Comparison of ENCODE assay signal across 8 cellular contexts in genomic region chr1:74732960-74733615, GRCh38. TPM values are rescaled to one million over a fixed set of nuclear protein-coding genes. Genes with fewer than 3 reads are reported as not detected.
DNase-seq lines count a peak whose midpoint lies in the region; ATAC-seq and TF ChIP-seq lines count a peak whose summit lies in the region.

Gene CRYZ, minus strand, starts transcription at chr1:74733050. Its CDS starts 8,229 bp downstream, at chr1:74724821.
Gene TYW3, plus strand, starts transcription at chr1:74733152. Its CDS starts 93 bp downstream, at chr1:74733245.

- DNase-seq in AG04449 (ENCODE audit: low read depth, low spot score) (peak; percentile 69), NCI-H226 (peak; percentile 92), WTC11 (ENCODE audit: low spot score) (peak; percentile 84), cardiac fibroblast (ENCODE audit: low read depth in 2 of 2) (peak; percentile 95 to 96), iris pigment epithelial cell (ENCODE audit: low read depth) (peak; percentile 94)
- peak; percentile 77 for DNase-seq in stimulated activated CD4-positive, alpha-beta T cell treated with anti-CD3 and anti-CD28 coated beads, Interleukin-12 subunit alpha, Interleukin-12 subunit beta, amount 100 ng/mL, for 4 hours

- peak within 1 kb of the TSS; percentile 92 for H3K4me3 Mint-ChIP-seq in WTC11

- H3K4me3 ChIP-seq in AG04449 (ENCODE audit: low read depth, low read length) (peak within 1 kb of the TSS; percentile 100), cardiac fibroblast (replicated peaks in 1 of 2; ENCODE audit: low read depth in 2 of 2, low read length in 2 of 2) (peak within 1 kb of the TSS; percentile 68 to 75)

- CTCF ChIA-PET in AG04449 (lab: Yijun Ruan, JAX) (interaction anchor here (0.6 to 2.6 kb wide), 18 partner anchors 10 to 505 kb away, joined by 3 to 19 read pairs (median 6); no protein-coding TSS in a partner anchor), WTC11 (lab: Charles Lee) (interaction anchor here (0.6 to 2.5 kb wide), 13 partner anchors 11 to 264 kb away, joined by 3 to 19 read pairs (median 3); partner anchors contain the start of gene ERICH3)

- POLR2A ChIA-PET in AG04449 (lab: Yijun Ruan, JAX), result no interaction called here
- POLR2A ChIA-PET in WTC11 (lab: Charles Lee), result interaction anchor here (1.1 to 1.4 kb wide), 2 partner anchors 10 to 19 kb away, joined by 3 to 4 read pairs; no protein-coding TSS in a partner anchor

- peaks cover 34% of the 10 kb centered on the region for H3K4me1 Mint-ChIP-seq in WTC11

- peaks cover 26% of the 10 kb centered on the region for H3K36me3 Mint-ChIP-seq in WTC11

- ATAC-seq in GM18907 (IDR thresholded peaks at IDR 0.05; ENCODE audit: unreplicated experiment) (peak; percentile 70), HG03159 (IDR thresholded peaks at IDR 0.05; ENCODE audit: unreplicated experiment) (peak; percentile 60), WTC11 (peak; percentile 86)

- H3K27ac Mint-ChIP-seq in WTC11, result peak within 1 kb of the TSS; percentile 100

- H3K9me3 Mint-ChIP-seq in WTC11, result peaks cover under 1% of the 10 kb centered on the region; the same call in 1 of the 2 replicates

- TF ChIP-seq CTCF in AG04449 (IDR thresholded peaks at IDR 0.05; ENCODE audit: insufficient read depth, low read length, missing control alignments) (no peak), WTC11 (IDR thresholded peaks at IDR 0.05) (no peak), cardiac fibroblast (IDR thresholded peaks at IDR 0.05; ENCODE audit: low read depth, low read length) (peak; percentile 0)

- H3K27me3 Mint-ChIP-seq in WTC11 (ENCODE audit: low read depth), result no peaks in the 10 kb centered on the region

TF ChIP-seq in WTC11, 78 proteins besides CTCF, POLR2A, EP300 and RAD21 (continues in another document):
- no peak for TF ChIP-seq IRF2 (CRISPR knock-in tag; IDR thresholded peaks at IDR 0.05; ENCODE audit: borderline replicate concordance, low read depth)
- TF ChIP-seq NR3C1 (CRISPR knock-in tag; conservative IDR thresholded peaks at IDR 0.05; ENCODE audit: low read depth), result no peak
- no peak for TF ChIP-seq GRHL2 (CRISPR knock-in tag; IDR thresholded peaks at IDR 0.05; ENCODE audit: insufficient replicate concordance, severe bottlenecking)
- TF ChIP-seq SMAD3 (CRISPR knock-in tag; IDR thresholded peaks at IDR 0.05; ENCODE audit: borderline replicate concordance), result peak; percentile 66; the same call in 1 of the 2 replicates
- no peak for TF ChIP-seq ZNF232 (CRISPR knock-in tag; IDR thresholded peaks at IDR 0.05)
- TF ChIP-seq RORB (CRISPR knock-in tag; IDR thresholded peaks at IDR 0.05), result no peak
- TF ChIP-seq, protein P1, sequence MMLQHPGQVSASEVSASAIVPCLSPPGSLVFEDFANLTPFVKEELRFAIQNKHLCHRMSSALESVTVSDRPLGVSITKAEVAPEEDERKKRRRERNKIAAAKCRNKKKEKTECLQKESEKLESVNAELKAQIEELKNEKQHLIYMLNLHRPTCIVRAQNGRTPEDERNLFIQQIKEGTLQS (CRISPR knock-in tag; conservative IDR thresholded peaks at IDR 0.05), result no peak
- TF ChIP-seq, protein P2, sequence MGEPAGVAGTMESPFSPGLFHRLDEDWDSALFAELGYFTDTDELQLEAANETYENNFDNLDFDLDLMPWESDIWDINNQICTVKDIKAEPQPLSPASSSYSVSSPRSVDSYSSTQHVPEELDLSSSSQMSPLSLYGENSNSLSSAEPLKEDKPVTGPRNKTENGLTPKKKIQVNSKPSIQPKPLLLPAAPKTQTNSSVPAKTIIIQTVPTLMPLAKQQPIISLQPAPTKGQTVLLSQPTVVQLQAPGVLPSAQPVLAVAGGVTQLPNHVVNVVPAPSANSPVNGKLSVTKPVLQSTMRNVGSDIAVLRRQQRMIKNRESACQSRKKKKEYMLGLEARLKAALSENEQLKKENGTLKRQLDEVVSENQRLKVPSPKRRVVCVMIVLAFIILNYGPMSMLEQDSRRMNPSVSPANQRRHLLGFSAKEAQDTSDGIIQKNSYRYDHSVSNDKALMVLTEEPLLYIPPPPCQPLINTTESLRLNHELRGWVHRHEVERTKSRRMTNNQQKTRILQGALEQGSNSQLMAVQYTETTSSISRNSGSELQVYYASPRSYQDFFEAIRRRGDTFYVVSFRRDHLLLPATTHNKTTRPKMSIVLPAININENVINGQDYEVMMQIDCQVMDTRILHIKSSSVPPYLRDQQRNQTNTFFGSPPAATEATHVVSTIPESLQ (CRISPR knock-in tag; IDR thresholded peaks at IDR 0.05), result no peak
- TF ChIP-seq, protein P3, sequence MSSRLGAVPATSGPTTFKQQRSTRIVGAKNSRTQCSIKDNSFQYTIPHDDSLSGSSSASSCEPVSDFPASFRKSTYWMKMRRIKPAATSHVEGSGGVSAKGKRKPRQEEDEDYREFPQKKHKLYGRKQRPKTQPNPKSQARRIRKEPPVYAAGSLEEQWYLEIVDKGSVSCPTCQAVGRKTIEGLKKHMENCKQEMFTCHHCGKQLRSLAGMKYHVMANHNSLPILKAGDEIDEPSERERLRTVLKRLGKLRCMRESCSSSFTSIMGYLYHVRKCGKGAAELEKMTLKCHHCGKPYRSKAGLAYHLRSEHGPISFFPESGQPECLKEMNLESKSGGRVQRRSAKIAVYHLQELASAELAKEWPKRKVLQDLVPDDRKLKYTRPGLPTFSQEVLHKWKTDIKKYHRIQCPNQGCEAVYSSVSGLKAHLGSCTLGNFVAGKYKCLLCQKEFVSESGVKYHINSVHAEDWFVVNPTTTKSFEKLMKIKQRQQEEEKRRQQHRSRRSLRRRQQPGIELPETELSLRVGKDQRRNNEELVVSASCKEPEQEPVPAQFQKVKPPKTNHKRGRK (CRISPR knock-in tag; IDR thresholded peaks at IDR 0.05; ENCODE audit: borderline replicate concordance), result no peak
- no peak for TF ChIP-seq ZNF263 (CRISPR knock-in tag; IDR thresholded peaks at IDR 0.05; ENCODE audit: low read depth)
- no peak for TF ChIP-seq ZNF423 (CRISPR knock-in tag; IDR thresholded peaks at IDR 0.05)
- no peak for TF ChIP-seq AFF4 (CRISPR knock-in tag; IDR thresholded peaks at IDR 0.05; ENCODE audit: borderline replicate concordance)
- no peak for TF ChIP-seq ZSCAN18 (CRISPR knock-in tag; IDR thresholded peaks at IDR 0.05)
- TF ChIP-seq ESRRA (CRISPR knock-in tag; IDR thresholded peaks at IDR 0.05; ENCODE audit: borderline replicate concordance), result no peak
- TF ChIP-seq, protein P4, sequence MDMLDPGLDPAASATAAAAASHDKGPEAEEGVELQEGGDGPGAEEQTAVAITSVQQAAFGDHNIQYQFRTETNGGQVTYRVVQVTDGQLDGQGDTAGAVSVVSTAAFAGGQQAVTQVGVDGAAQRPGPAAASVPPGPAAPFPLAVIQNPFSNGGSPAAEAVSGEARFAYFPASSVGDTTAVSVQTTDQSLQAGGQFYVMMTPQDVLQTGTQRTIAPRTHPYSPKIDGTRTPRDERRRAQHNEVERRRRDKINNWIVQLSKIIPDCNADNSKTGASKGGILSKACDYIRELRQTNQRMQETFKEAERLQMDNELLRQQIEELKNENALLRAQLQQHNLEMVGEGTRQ (CRISPR knock-in tag; IDR thresholded peaks at IDR 0.05), result no peak
- TF ChIP-seq FOXK1 (CRISPR knock-in tag; IDR thresholded peaks at IDR 0.05), result peak; percentile 47; the same call in 1 of the 2 replicates
- peak; percentile 68 for TF ChIP-seq GABPB1 (CRISPR knock-in tag; IDR thresholded peaks at IDR 0.05)

RNA-seq across cellular contexts. Expression of gene CRYZ, which starts in this region (rescaled TPM):
- total RNA-seq in WTC11 (2021), result 42.2 to 44.2 TPM (median 43.5 TPM) in 3 replicates

RNA-seq across cellular contexts. Expression of gene TYW3, which starts in this region (rescaled TPM):
- 31.8 to 33.1 TPM (median 32.9 TPM) in 3 replicates for total RNA-seq in WTC11 (2021)

Comparison
In these comparisons a context has a peak if more than half of its experiments do, and no peak if none do; other contexts are left out.
1. Peak in every context shown above with its lines: DNase-seq, ATAC-seq and H3K4me3 ChIP-seq.